24 cellular contexts compared by ENCODE assay signal in genomic region chr15:65077291-65077980, GRCh38. TPM values are rescaled to one million over a fixed set of nuclear protein-coding genes. Genes with fewer than 3 reads are reported as not detected.
DNase-seq lines count a peak whose midpoint lies in the region; ATAC-seq and TF ChIP-seq lines count a peak whose summit lies in the region.
"Had no signal": no experiment of that assay in that cellular context is flagged by ENCODE, and none has a peak within 500 bp of the region (broad histone marks: within the 10 kb centered on the region; RNA-seq: fewer than 3 reads in every experiment).

No MANE protein-coding gene starts in this region.

- no peak for TF ChIP-seq RAD21 in HCT116 (IDR thresholded peaks at IDR 0.05; ENCODE audit: low read depth)

- no peaks in the 10 kb centered on the region for H3K9me2 ChIP-seq in HCT116 (ENCODE audit: insufficient read depth)

- H3K79me2 ChIP-seq in HCT116 (ENCODE audit: insufficient read depth, low read length) = no peaks in the 10 kb centered on the region

- no peak overlapping the region for H2AFZ ChIP-seq in HCT116 (ENCODE audit: low read depth, low read length, poor library complexity, severe bottlenecking)

- ATAC-seq in HCT116 (no peak), psoas muscle (peak in 3 of 4 donors; percentile 6 to 17 (median 9)), HG02870 (IDR thresholded peaks at IDR 0.05; ENCODE audit: unreplicated experiment) (no peak), HG03039 (IDR thresholded peaks at IDR 0.05; ENCODE audit: unreplicated experiment) (no peak)

- H3K36me3 ChIP-seq in BLaER1 = no peaks in the 10 kb centered on the region
- H3K36me3 ChIP-seq in HCT116 (ENCODE audit: control insufficient read depth in 1 of 2, insufficient read depth in 2 of 2, low read length in 2 of 2) = no peaks in the 10 kb centered on the region
- no peaks in the 10 kb centered on the region for H3K36me3 ChIP-seq in esophagus muscularis mucosa
- H3K36me3 ChIP-seq in psoas muscle (ENCODE audit: insufficient read depth in 1 of 2, low read depth in 1 of 2) = no peaks in the 10 kb centered on the region
- H3K36me3 ChIP-seq: gastroesophageal sphincter had no signal

- H3K4me2 ChIP-seq in BLaER1 = peak overlapping the region; percentile 96
- peak overlapping the region; percentile 38 for H3K4me2 ChIP-seq in HCT116 (ENCODE audit: low read length)

- H3K27me3 ChIP-seq in BLaER1 (no peaks in the 10 kb centered on the region), HCT116 (ENCODE audit: insufficient read depth, low read length) (no peaks in the 10 kb centered on the region), esophagus muscularis mucosa (peaks cover 0 to 16% (median 0%) of the 10 kb centered on the region in 4 donors), psoas muscle (ENCODE audit: insufficient read depth in 3 of 3, low read length in 2 of 3) (no peaks in the 10 kb centered on the region)

- TF ChIP-seq CTCF in HCT116 (IDR thresholded peaks at IDR 0.05 in 2 of 3, conservative IDR thresholded peaks at IDR 0.05 in 1 of 3; ENCODE audit: borderline replicate concordance in 1 of 3, insufficient read depth in 1 of 3, low read depth in 2 of 3, low read length in 2 of 3) (no peak), esophagus muscularis mucosa (IDR thresholded peaks at IDR 0.05) (no peak), psoas muscle (IDR thresholded peaks at IDR 0.05) (no peak)

- H4K20me1 ChIP-seq in BLaER1 (no peaks in the 10 kb centered on the region), HCT116 (ENCODE audit: insufficient read depth) (no peaks in the 10 kb centered on the region)

- peak overlapping the region; percentile 77; the same call in 1 of the 2 replicates for H3K9ac ChIP-seq in BLaER1
- H3K9ac ChIP-seq in HCT116 (ENCODE audit: low read length) = no peak overlapping the region

- H3K4me3 ChIP-seq in BLaER1 (peak overlapping the region; percentile 50; the same call in 1 of the 2 replicates), HCT116 (replicated peaks in 1 of 2; ENCODE audit: low read depth in 1 of 2, low read length in 2 of 2) (no peak overlapping the region), esophagus muscularis mucosa (peak overlapping the region in 3 of 4 donors; percentile 4 to 18 (median 15)), psoas muscle (peak overlapping the region; percentile 52)
- H3K4me3 ChIP-seq: GM12878, lung had no signal

- H3K4me1 ChIP-seq in BLaER1 = peaks cover 53% of the 10 kb centered on the region
- H3K4me1 ChIP-seq in HCT116 (ENCODE audit: control insufficient read depth in 1 of 2, insufficient read depth in 2 of 2, low read length in 2 of 2) = peaks cover 3 to 13% of the 10 kb centered on the region in 2 experiments; a peak in 2 of 4 replicates
- peaks cover 41 to 66% (median 47%) of the 10 kb centered on the region in 4 donors for H3K4me1 ChIP-seq in esophagus muscularis mucosa
- peaks cover 29% of the 10 kb centered on the region for H3K4me1 ChIP-seq in psoas muscle

- 59% methylated on average over 21 of the region's 85 CpGs for WGBS in esophagus muscularis mucosa
- 51 to 69% (median 57%) methylated on average over 82 to 85 of the region's 85 CpGs for WGBS in psoas muscle, 3 donors

- no TSS peak for BruUV-seq in HCT116 (replicated peaks; lab: Mats Ljungman, UMichigan)

- TF ChIP-seq POLR2A in HCT116 (IDR thresholded peaks at IDR 0.05; ENCODE audit: borderline replicate concordance, extremely low read depth, insufficient read depth, insufficient read length) (no peak), esophagus muscularis mucosa (IDR thresholded peaks at IDR 0.05; ENCODE audit: low read depth) (no peak)

- no peak for TF ChIP-seq EP300 in esophagus muscularis mucosa (IDR thresholded peaks at IDR 0.05)

- DNase-seq in HCT116 (ENCODE audit: low read depth, low spot score) (no peak), esophagus muscularis mucosa (ENCODE audit: extremely low spot score) (no peak), psoas muscle (no peak), OCI-M2 (lab: John Stamatoyannopoulos, UW; ENCODE audit: unreplicated experiment) (no peak), A172 (ENCODE audit: low spot score) (no peak)
- DNase-seq: DND-41, HFFc6, NCI-H2029 treated with DMSO at 0.1 percent for 48 hours, NCI-H345, NCI-H774, SHP77 treated with DMSO at 0.1 percent for 48 hours, SW 1271 had no signal

- POLR2A ChIA-PET in HCT116 (lab: Charles Lee) = interaction anchor here (1.2 kb wide), 1 partner anchor 10 kb away, joined by 3 read pairs; no protein-coding TSS in a partner anchor

- RAD21 ChIA-PET in HCT116 (lab: Charles Lee; ENCODE audit: low non-redundant PET in 1 of 2, low total read pairs in 2 of 2, uncharacterized antibody in 2 of 2, unreplicated experiment in 2 of 2) = no interaction called here

- CTCF ChIA-PET in HCT116 (lab: Charles Lee) = interaction anchor here (1.5 to 2.1 kb wide), 3 partner anchors 22 to 44 kb away, joined by 7 to 13 read pairs (median 9); no protein-coding TSS in a partner anchor

- H3K27ac ChIP-seq in BLaER1 = peak overlapping the region; percentile 89
- H3K27ac ChIP-seq in HCT116 (ENCODE audit: low read depth, low read length) = no peak overlapping the region
- H3K27ac ChIP-seq in esophagus muscularis mucosa (replicated peaks in 1 of 4) = peak overlapping the region in 1 of 4 donors; percentile 23
- peak overlapping the region; percentile 87 for H3K27ac ChIP-seq in psoas muscle

- intact Hi-C loops in HCT116 (cut with micrococcal nuclease) = no loop called here
- intact Hi-C loops in esophagus muscularis mucosa (cut with DNase I) = no loop called here
- intact Hi-C loops in psoas muscle (cut with DNase I) = no loop called here

- H3K9me3 ChIP-seq in BLaER1 (peaks cover 16% of the 10 kb centered on the region), HCT116 (ENCODE audit: control insufficient read depth in 1 of 2, insufficient read depth in 1 of 2, low read depth in 1 of 2, low read length in 2 of 2) (no peaks in the 10 kb centered on the region), esophagus muscularis mucosa (no peaks in the 10 kb centered on the region), psoas muscle (no peaks in the 10 kb centered on the region)
- H3K9me3 ChIP-seq: gastroesophageal sphincter had no signal

TF ChIP-seq in HCT116, 20 proteins besides CTCF, POLR2A, EP300 and RAD21:
- TF ChIP-seq ZFX (IDR thresholded peaks at IDR 0.05) (no peak), SRF (IDR thresholded peaks at IDR 0.05; ENCODE audit: low read depth) (no peak), FOSL1 (IDR thresholded peaks at IDR 0.05; ENCODE audit: low read depth) (no peak)

RNA-seq across cellular contexts. Expression of gene KBTBD13, which starts 0.9 kb away (rescaled TPM):
- total RNA-seq in HCT116 (2021; ENCODE audit: unreplicated experiment) (not detected), esophagus muscularis mucosa (under 1 TPM in 1 of 4 donors, not detected in 3; 0.17 TPM), psoas muscle (1 to 10 TPM; 1.3 to 5.7 (median 3.4) TPM)
- polyA plus RNA-seq in HCT116 (2012) = not detected in 2 replicates
- polyA plus RNA-seq in psoas muscle = 1 to 10 TPM in 2 of 3 donors, under 1 TPM in 1; 0.12 to 5.7 (median 1.2) TPM
- total RNA-seq in A172 (2014; rRNA removed; shearing (Covaris generic)) = not detected in 2 replicates
- total RNA-seq: activated CD8-positive, alpha-beta memory T cell treated with anti-CD3 and anti-CD28 coated beads for 36 hours; activated naive CD4-positive, alpha-beta T cell treated with anti-CD3 and anti-CD28 coated beads for 36 hours; activated T-cell treated with anti-CD3 and anti-CD28 coated beads, Interleukin-2, amount 50 U/mL, for 4 hours; gastroesophageal sphincter; HFFc6; temporal lobe had no signal
- polyA plus RNA-seq: esophagus, GM12878 had no signal

RNA-seq across cellular contexts. Expression of gene RASL12, which starts 9.6 kb away (rescaled TPM):
- total RNA-seq in HCT116 (2021; ENCODE audit: unreplicated experiment) = 0.25 TPM
- not detected in 2 replicates for polyA plus RNA-seq in HCT116 (2012)
- 100 to 1,000 TPM; 123 to 216 (median 198) TPM for total RNA-seq in esophagus muscularis mucosa
- total RNA-seq in psoas muscle = 1 to 10 TPM; 2.5 to 6.3 (median 3.2) TPM
- polyA plus RNA-seq in psoas muscle = 1 to 10 TPM; 2.6 to 3.0 (median 3.0) TPM
- total RNA-seq in A172 (2014; rRNA removed; shearing (Covaris generic)) = not detected in 2 replicates
- total RNA-seq: activated CD8-positive, alpha-beta memory T cell treated with anti-CD3 and anti-CD28 coated beads for 36 hours; activated naive CD4-positive, alpha-beta T cell treated with anti-CD3 and anti-CD28 coated beads for 36 hours; activated T-cell treated with anti-CD3 and anti-CD28 coated beads, Interleukin-2, amount 50 U/mL, for 4 hours; HFFc6 had no signal
- polyA plus RNA-seq: GM12878 had no signal

RNA-seq across cellular contexts. Expression of gene SLC51B, which starts 32.2 kb away (rescaled TPM):
- total RNA-seq in HCT116 (2021; ENCODE audit: unreplicated experiment) = not detected
- not detected in 2 replicates for polyA plus RNA-seq in HCT116 (2012)
- not detected for total RNA-seq in esophagus muscularis mucosa
- total RNA-seq in psoas muscle = not detected
- under 1 TPM in 2 of 3 donors, not detected in 1; 0.04 to 0.07 TPM for polyA plus RNA-seq in psoas muscle
- not detected in 2 replicates for total RNA-seq in A172 (2014; rRNA removed; shearing (Covaris generic))
- total RNA-seq: activated CD8-positive, alpha-beta memory T cell treated with anti-CD3 and anti-CD28 coated beads for 36 hours; activated naive CD4-positive, alpha-beta T cell treated with anti-CD3 and anti-CD28 coated beads for 36 hours; activated T-cell treated with anti-CD3 and anti-CD28 coated beads, Interleukin-2, amount 50 U/mL, for 4 hours; gastroesophageal sphincter; HFFc6; myocyte; temporal lobe had no signal

RNA-seq across cellular contexts. Expression of gene UBAP1L, which starts 37.6 kb away (rescaled TPM):
- 4.0 TPM for total RNA-seq in HCT116 (2021; ENCODE audit: unreplicated experiment)
- polyA plus RNA-seq in HCT116 (2012) = 1.4 and 1.7 TPM in 2 replicates
- total RNA-seq in esophagus muscularis mucosa = 1 to 10 TPM; 1.2 to 7.5 (median 2.2) TPM
- 1 to 10 TPM; 1.1 to 2.8 (median 1.9) TPM for total RNA-seq in psoas muscle
- 1 to 10 TPM in 1 of 3 donors, under 1 TPM in 2; 0.79 to 1.1 (median 0.90) TPM for polyA plus RNA-seq in psoas muscle
- 0.05 and 0.65 TPM in 2 replicates for total RNA-seq in A172 (2014; rRNA removed; shearing (Covaris generic))

RNA-seq across cellular contexts. Expression of gene MTFMT, which starts 48.0 kb away (rescaled TPM):
- total RNA-seq in HCT116 (2021; ENCODE audit: unreplicated experiment) (30.4 TPM), esophagus muscularis mucosa (10 to 100 TPM; 26.3 to 29.9 (median 29.4) TPM), psoas muscle (10 to 100 TPM in 3 of 4 donors, 1 to 10 TPM in 1; 9.5 to 18.1 (median 14.8) TPM)
- polyA plus RNA-seq in HCT116 (2012) = 12.8 and 13.4 TPM in 2 replicates
- polyA plus RNA-seq in psoas muscle = 10 to 100 TPM in 2 of 3 donors, 1 to 10 TPM in 1; 9.4 to 14.4 (median 10.0) TPM
- 33.4 and 47.1 TPM in 2 replicates for total RNA-seq in A172 (2014; rRNA removed; shearing (Covaris generic))

Comparison
In these comparisons a context has a peak if more than half of its experiments do, and no peak if none do; other contexts are left out.
1. H3K4me3 ChIP-seq: peak in BLaER1 (single experiment), esophagus muscularis mucosa (3 of 4) and psoas muscle (single experiment); none in HCT116 (0 of 2).
2. ATAC-seq: peak in psoas muscle (3 of 4); none in HCT116 (single experiment), HG02870 (single experiment) and HG03039 (single experiment).
3. RNA of gene RASL12, which starts 9.6 kb away (total RNA-seq): 123 to 216 TPM in esophagus muscularis mucosa; 2.5 to 6.3 TPM in psoas muscle, 0.25 TPM in HCT116 (single experiment) and not detected in A172; every median in the first group is over 10 times any median in the second.